8 cellular contexts compared by ENCODE assay signal in genomic region chr21:43646550-43647260, GRCh38. TPM values are rescaled to one million over a fixed set of nuclear protein-coding genes. Genes with fewer than 3 reads are reported as not detected.
DNase-seq lines count a peak whose midpoint lies in the region; ATAC-seq and TF ChIP-seq lines count a peak whose summit lies in the region.

No MANE protein-coding gene starts in this region.

- H3K9me3 Mint-ChIP-seq in T-helper 1 cell treated with Interleukin-12 subunit alpha and Interleukin-12 subunit beta and Interleukin-4 antibody, amounts not matched to agents 30 μg/mL and 1 μg/mL, for 36 hours, result no peaks in the 10 kb centered on the region

- H3K27me3 Mint-ChIP-seq in T-helper 1 cell treated with Interleukin-12 subunit alpha and Interleukin-12 subunit beta and Interleukin-4 antibody, amounts not matched to agents 30 μg/mL and 1 μg/mL, for 36 hours (ENCODE audit: low read depth), result peaks cover 17% of the 10 kb centered on the region

- H3K27ac Mint-ChIP-seq in T-helper 1 cell treated with Interleukin-12 subunit alpha and Interleukin-12 subunit beta and Interleukin-4 antibody, amounts not matched to agents 30 μg/mL and 1 μg/mL, for 36 hours, result no peak overlapping the region

- H3K4me3 Mint-ChIP-seq in T-helper 1 cell treated with Interleukin-12 subunit alpha and Interleukin-12 subunit beta and Interleukin-4 antibody, amounts not matched to agents 30 μg/mL and 1 μg/mL, for 36 hours, result peak overlapping the region; percentile 29

- peak; percentile 89 for DNase-seq in DMS79 treated with DMSO at 0.1 percent for 48 hours (lab: John Stamatoyannopoulos, UW)
- peak; percentile 88 for DNase-seq in NCI-H187 treated with DMSO at 0.1 percent for 48 hours (lab: John Stamatoyannopoulos, UW)
- DNase-seq in amniotic stem cell (lab: John Stamatoyannopoulos, UW), result peak; percentile 75
- DNase-seq in left ventricle myocardium superior, result peak; percentile 90
- peak; percentile 87 for DNase-seq in retinal pigment epithelial cell (ENCODE audit: low read depth)

- no peaks in the 10 kb centered on the region for H3K36me3 Mint-ChIP-seq in T-helper 1 cell treated with Interleukin-12 subunit alpha and Interleukin-12 subunit beta and Interleukin-4 antibody, amounts not matched to agents 30 μg/mL and 1 μg/mL, for 36 hours (ENCODE audit: low read depth)

- peak; percentile 98 for TF ChIP-seq CTCF in retinal pigment epithelial cell (conservative IDR thresholded peaks at IDR 0.05; ENCODE audit: low read depth, low read length)

- peaks cover 23% of the 10 kb centered on the region for H3K4me1 Mint-ChIP-seq in T-helper 1 cell treated with Interleukin-12 subunit alpha and Interleukin-12 subunit beta and Interleukin-4 antibody, amounts not matched to agents 30 μg/mL and 1 μg/mL, for 36 hours (ENCODE audit: low read depth)

- no peak overlapping the region for H3K4me3 ChIP-seq in retinal pigment epithelial cell (ENCODE audit: low read length)

- intact Hi-C loops in left ventricle myocardium superior (cut with micrococcal nuclease), result no loop called here

- ATAC-seq in HG02678 (IDR thresholded peaks at IDR 0.05; ENCODE audit: unreplicated experiment), result peak; percentile 76
- peak; percentile 97 for ATAC-seq in left ventricle myocardium superior
- no peak for ATAC-seq in GM19035 (IDR thresholded peaks at IDR 0.05; ENCODE audit: unreplicated experiment)

RNA-seq across cellular contexts. Expression of gene HSF2BP, which starts 12.6 kb away (rescaled TPM):
- not detected for total RNA-seq in left ventricle myocardium superior

RNA-seq across cellular contexts. Expression of gene RRP1B, which starts 12.7 kb away (rescaled TPM):
- total RNA-seq in left ventricle myocardium superior, result 9.9 TPM
